Comparison of ENCODE assay signal across 8 cellular contexts in genomic region chr9:112334319-112334828, GRCh38. TPM values are rescaled to one million over a fixed set of nuclear protein-coding genes. Genes with fewer than 3 reads are reported as not detected.
DNase-seq lines count a peak whose midpoint lies in the region; ATAC-seq, FAIRE-seq and TF ChIP-seq lines count a peak whose summit lies in the region.

No MANE protein-coding gene starts in this region.

- POLR2A ChIA-PET in activated CD4-positive, alpha-beta T cell treated with anti-CD3 and anti-CD28 coated beads, Interleukin-2, amount 10 ng/mL, durations not matched to agents 7 days and 5 days (lab: Charles Lee) = no interaction called here

- in situ Hi-C loops in Caki2 (cut with HindIII; ENCODE audit: low pct_unique_long_range_greater_than_20kb, low sequenced_read_pairs) (no loop called here), KBM-7 (cut with MboI; ENCODE audit: low pct_unique_long_range_greater_than_20kb, low sequenced_read_pairs) (no loop called here)

- peak overlapping the region; percentile 90 for H3K27ac Mint-ChIP-seq in activated CD4-positive, alpha-beta T cell treated with anti-CD3 and anti-CD28 coated beads, Interleukin-2, amount 10 ng/mL, durations not matched to agents 7 days and 5 days

- H3K9me3 Mint-ChIP-seq in activated CD4-positive, alpha-beta T cell treated with anti-CD3 and anti-CD28 coated beads, Interleukin-2, amount 10 ng/mL, durations not matched to agents 7 days and 5 days = no peaks in the 10 kb centered on the region

- H3K4me1 Mint-ChIP-seq in activated CD4-positive, alpha-beta T cell treated with anti-CD3 and anti-CD28 coated beads, Interleukin-2, amount 10 ng/mL, durations not matched to agents 7 days and 5 days = peaks cover 30% of the 10 kb centered on the region

- peak overlapping the region; percentile 95 for H3K4me3 Mint-ChIP-seq in activated CD4-positive, alpha-beta T cell treated with anti-CD3 and anti-CD28 coated beads, Interleukin-2, amount 10 ng/mL, durations not matched to agents 7 days and 5 days

- no peaks in the 10 kb centered on the region for H3K27me3 ChIP-seq in pancreas

- no peak for TF ChIP-seq POLR2A in erythroblast (IDR thresholded peaks at IDR 0.05; ENCODE audit: low read length)

- no peak for FAIRE-seq in pancreas (lab: Jason Lieb, UNC)

- intact Hi-C loops in pancreas (cut with DNase I) = no loop called here

- peaks cover 3% of the 10 kb centered on the region for H3K36me3 Mint-ChIP-seq in activated CD4-positive, alpha-beta T cell treated with anti-CD3 and anti-CD28 coated beads, Interleukin-2, amount 10 ng/mL, durations not matched to agents 7 days and 5 days (ENCODE audit: low read depth)

- 1 to 2% methylated on average over 8 of the region's 8 CpGs for WGBS in pancreas, 2 donors

- peak overlapping the region; percentile 18 to 97 (median 74) for H3K4me3 ChIP-seq in pancreas

- H3K27me3 Mint-ChIP-seq in activated CD4-positive, alpha-beta T cell treated with anti-CD3 and anti-CD28 coated beads, Interleukin-2, amount 10 ng/mL, durations not matched to agents 7 days and 5 days = no peaks in the 10 kb centered on the region

- H3K9me3 ChIP-seq in pancreas = no peaks in the 10 kb centered on the region

- TF ChIP-seq CTCF in pancreas (IDR thresholded peaks at IDR 0.05) = no peak

- H3K27ac ChIP-seq in pancreas = peak overlapping the region; percentile 79 to 99 (median 90)

- peak in 2 of 4 donors; percentile 9 to 13 for ATAC-seq in pancreas
- ATAC-seq in HG03439 (IDR thresholded peaks at IDR 0.05; ENCODE audit: unreplicated experiment) = no peak
- ATAC-seq in GM21825 (IDR thresholded peaks at IDR 0.05; ENCODE audit: unreplicated experiment) = no peak
- no peak for ATAC-seq in HG02884 (IDR thresholded peaks at IDR 0.05; ENCODE audit: unreplicated experiment)

- H3K4me1 ChIP-seq in pancreas = peaks cover 6 to 33% (median 16%) of the 10 kb centered on the region in 3 donors

- DNase-seq in Caki2 (ENCODE audit: low read depth) (peak; percentile 62), KBM-7 (peak; percentile 57), erythroblast (lab: John Stamatoyannopoulos, UW) (peak; percentile 63 to 65), pancreas (peak in 2 of 6 donors; percentile 17 to 22)
- DNase-seq in activated CD4-positive, alpha-beta T cell treated with anti-CD3 and anti-CD28 coated beads, Interleukin-2, amount 10 ng/mL, durations not matched to agents 7 days and 5 days = peak; percentile 53

- CTCF ChIA-PET in activated CD4-positive, alpha-beta T cell treated with anti-CD3 and anti-CD28 coated beads, Interleukin-2, amount 10 ng/mL, durations not matched to agents 7 days and 5 days (lab: Charles Lee) = no interaction called here

- H3K36me3 ChIP-seq in pancreas = no peaks in the 10 kb centered on the region

RNA-seq across cellular contexts. Expression of gene PTBP3, which starts 1.0 kb away (rescaled TPM):
- 30.6 and 33.2 TPM in 2 replicates for total RNA-seq in Caki2 (2014; rRNA removed; shearing (Covaris generic); ENCODE audit: low replicate concordance)
- total RNA-seq in activated CD4-positive, alpha-beta T cell treated with anti-CD3 and anti-CD28 coated beads, Interleukin-2, amount 10 ng/mL, durations not matched to agents 7 days and 5 days = 100 to 1,000 TPM; 147 to 231 TPM
- 10 to 100 TPM; 23.7 to 51.5 (median 39.4) TPM for total RNA-seq in pancreas
- 1 to 10 TPM; 4.4 to 8.6 TPM for polyA plus RNA-seq in pancreas

RNA-seq across cellular contexts. Expression of gene HSDL2, which starts 45.5 kb away (rescaled TPM):
- total RNA-seq in Caki2 (2014; rRNA removed; shearing (Covaris generic); ENCODE audit: low replicate concordance) = 15.3 and 30.7 TPM in 2 replicates
- 10 to 100 TPM; 18.4 to 24.1 TPM for total RNA-seq in activated CD4-positive, alpha-beta T cell treated with anti-CD3 and anti-CD28 coated beads, Interleukin-2, amount 10 ng/mL, durations not matched to agents 7 days and 5 days
- total RNA-seq in pancreas = 10 to 100 TPM; 11.3 to 20.4 (median 15.4) TPM
- 10 to 100 TPM in 1 of 2 donors, 1 to 10 TPM in 1; 9.4 to 11.9 TPM for polyA plus RNA-seq in pancreas
